In genomic region chr2:127776122-127776780, GRCh38 we compare ENCODE assay signal across 11 cellular contexts. TPM values are rescaled to one million over a fixed set of nuclear protein-coding genes. Genes with fewer than 3 reads are reported as not detected.
DNase-seq lines count a peak whose midpoint lies in the region; ATAC-seq and TF ChIP-seq lines count a peak whose summit lies in the region.
"Had no signal": no experiment of that assay in that cellular context is flagged by ENCODE, and none has a peak within 500 bp of the region (broad histone marks: within the 10 kb centered on the region; RNA-seq: fewer than 3 reads in every experiment).

No MANE protein-coding gene starts in this region.

- H3K4me1 Mint-ChIP-seq in GM23338 (peaks cover 22% of the 10 kb centered on the region), neural crest cell (peaks cover 35% of the 10 kb centered on the region)
- peaks cover 20% of the 10 kb centered on the region for H3K4me1 Mint-ChIP-seq in activated T-helper 1 cell treated with anti-CD3 and anti-CD28 coated beads, Interleukin-12 subunit alpha, Interleukin-12 subunit beta, Interleukin-2, Interleukin-4 antibody, amounts not matched to agents 30 ng/mL and 10 ng/mL and 1 ng/mL, durations not matched to agents 14 hours and 24 hours and 36 hours (ENCODE audit: low read depth)

- ATAC-seq in GM23338 (peak; percentile 71), gastroesophageal sphincter (peak; percentile 16), GM18517 (IDR thresholded peaks at IDR 0.05; ENCODE audit: unreplicated experiment) (no peak), HG02678 (IDR thresholded peaks at IDR 0.05; ENCODE audit: unreplicated experiment) (no peak)

- intact Hi-C loops in OCI-LY7 (cut with micrococcal nuclease; ENCODE audit: unreplicated experiment): no loop called here
- intact Hi-C loops in activated T-helper 1 cell treated with anti-CD3 and anti-CD28 coated beads, Interleukin-12 subunit alpha, Interleukin-12 subunit beta, Interleukin-2, Interleukin-4 antibody, amounts not matched to agents 30 ng/mL and 10 ng/mL and 1 ng/mL, durations not matched to agents 14 hours and 24 hours and 36 hours (cut with micrococcal nuclease): no loop called here

- CTCF ChIA-PET in OCI-LY7 (lab: Charles Lee; ENCODE audit: unreplicated experiment): no interaction called here

- H3K27me3 Mint-ChIP-seq in GM23338 (ENCODE audit: insufficient read depth, low read depth, poor library complexity): no peaks in the 10 kb centered on the region
- no peaks in the 10 kb centered on the region for H3K27me3 Mint-ChIP-seq in neural crest cell (ENCODE audit: low read depth)
- no peaks in the 10 kb centered on the region for H3K27me3 Mint-ChIP-seq in activated T-helper 1 cell treated with anti-CD3 and anti-CD28 coated beads, Interleukin-12 subunit alpha, Interleukin-12 subunit beta, Interleukin-2, Interleukin-4 antibody, amounts not matched to agents 30 ng/mL and 10 ng/mL and 1 ng/mL, durations not matched to agents 14 hours and 24 hours and 36 hours (ENCODE audit: insufficient read depth)
- H3K27me3 Mint-ChIP-seq: dendritic cell treated with granulocyte-macrophage colony-stimulating factor and Interleukin-4, amounts not matched to agents 40 ng/mL and 50 ng/mL, for 4 days had no signal

- 0 out of 2 replicates have a peak, but pooled peaks cover 5% of the 10 kb centered on the region for H3K9me3 ChIP-seq in OCI-LY7 (ENCODE audit: low read length)
- no peaks in the 10 kb centered on the region for H3K9me3 ChIP-seq in gastroesophageal sphincter

- H3K27ac Mint-ChIP-seq in GM23338 (peak overlapping the region; percentile 28), neural crest cell (ENCODE audit: unreplicated experiment) (peak overlapping the region; percentile 84)
- H3K27ac Mint-ChIP-seq in activated T-helper 1 cell treated with anti-CD3 and anti-CD28 coated beads, Interleukin-12 subunit alpha, Interleukin-12 subunit beta, Interleukin-2, Interleukin-4 antibody, amounts not matched to agents 30 ng/mL and 10 ng/mL and 1 ng/mL, durations not matched to agents 14 hours and 24 hours and 36 hours: no peak overlapping the region
- H3K27ac Mint-ChIP-seq: dendritic cell treated with granulocyte-macrophage colony-stimulating factor and Interleukin-4, amounts not matched to agents 40 ng/mL and 50 ng/mL, for 4 days; T-helper 1 cell treated with Interleukin-12 subunit alpha and Interleukin-12 subunit beta and Interleukin-4 antibody, amounts not matched to agents 30 μg/mL and 1 μg/mL, for 36 hours had no signal

- no peaks in the 10 kb centered on the region for H3K36me3 ChIP-seq in GM23338 (ENCODE audit: insufficient read depth)
- peaks cover 68% of the 10 kb centered on the region for H3K36me3 ChIP-seq in OCI-LY7 (ENCODE audit: insufficient read depth, low read length)
- H3K36me3 ChIP-seq in gastroesophageal sphincter: no peaks in the 10 kb centered on the region

- H3K79me2 ChIP-seq in GM23338 (replicated peaks; ENCODE audit: insufficient read depth) (peaks cover 99% of the 10 kb centered on the region), OCI-LY7 (ENCODE audit: insufficient read depth, low read depth, low read length) (peaks cover 100% of the 10 kb centered on the region)

- H3K9me3 Mint-ChIP-seq in GM23338 (no peaks in the 10 kb centered on the region; the same call in 2 of the 3 replicates), neural crest cell (no peaks in the 10 kb centered on the region)
- H3K9me3 Mint-ChIP-seq in activated T-helper 1 cell treated with anti-CD3 and anti-CD28 coated beads, Interleukin-12 subunit alpha, Interleukin-12 subunit beta, Interleukin-2, Interleukin-4 antibody, amounts not matched to agents 30 ng/mL and 10 ng/mL and 1 ng/mL, durations not matched to agents 14 hours and 24 hours and 36 hours: no peaks in the 10 kb centered on the region
- H3K9me3 Mint-ChIP-seq: dendritic cell treated with granulocyte-macrophage colony-stimulating factor and Interleukin-4, amounts not matched to agents 40 ng/mL and 50 ng/mL, for 4 days; T-helper 1 cell treated with Interleukin-12 subunit alpha and Interleukin-12 subunit beta and Interleukin-4 antibody, amounts not matched to agents 30 μg/mL and 1 μg/mL, for 36 hours had no signal

- H3K4me1 ChIP-seq in GM23338 (ENCODE audit: insufficient read depth): peaks cover 18% of the 10 kb centered on the region
- peaks cover 28% of the 10 kb centered on the region for H3K4me1 ChIP-seq in OCI-LY7 (ENCODE audit: insufficient read depth, low read length, poor library complexity, severe bottlenecking)
- peaks cover 0 to 51% (median 0%) of the 10 kb centered on the region in 3 donors for H3K4me1 ChIP-seq in gastroesophageal sphincter

- H3K36me3 Mint-ChIP-seq in GM23338 (ENCODE audit: low read depth): peaks cover 15% of the 10 kb centered on the region; the same call in 2 of the 3 replicates
- H3K36me3 Mint-ChIP-seq in neural crest cell (ENCODE audit: low read depth): peaks cover 6% of the 10 kb centered on the region
- H3K36me3 Mint-ChIP-seq in activated T-helper 1 cell treated with anti-CD3 and anti-CD28 coated beads, Interleukin-12 subunit alpha, Interleukin-12 subunit beta, Interleukin-2, Interleukin-4 antibody, amounts not matched to agents 30 ng/mL and 10 ng/mL and 1 ng/mL, durations not matched to agents 14 hours and 24 hours and 36 hours (ENCODE audit: low read depth): peaks cover 4% of the 10 kb centered on the region

- no peak overlapping the region for H3K4me3 Mint-ChIP-seq in GM23338
- no peak overlapping the region for H3K4me3 Mint-ChIP-seq in neural crest cell
- H3K4me3 Mint-ChIP-seq in activated T-helper 1 cell treated with anti-CD3 and anti-CD28 coated beads, Interleukin-12 subunit alpha, Interleukin-12 subunit beta, Interleukin-2, Interleukin-4 antibody, amounts not matched to agents 30 ng/mL and 10 ng/mL and 1 ng/mL, durations not matched to agents 14 hours and 24 hours and 36 hours: no peak overlapping the region
- H3K4me3 Mint-ChIP-seq: dendritic cell treated with granulocyte-macrophage colony-stimulating factor and Interleukin-4, amounts not matched to agents 40 ng/mL and 50 ng/mL, for 4 days; T-helper 1 cell treated with Interleukin-12 subunit alpha and Interleukin-12 subunit beta and Interleukin-4 antibody, amounts not matched to agents 30 μg/mL and 1 μg/mL, for 36 hours had no signal

- BruUV-seq in OCI-LY7 (replicated peaks; lab: Mats Ljungman, UMichigan): no TSS peak

- 100% methylated on average over 1 of the region's 3 CpGs for whole genome bisulfite sequencing in gastroesophageal sphincter (ENCODE audit: low coverage in 1 of 2), 2 donors

- no peak overlapping the region for H2AFZ ChIP-seq in GM23338
- no peak overlapping the region for H2AFZ ChIP-seq in OCI-LY7 (ENCODE audit: low read length)

- TF ChIP-seq EP300 in gastroesophageal sphincter (IDR thresholded peaks at IDR 0.05): no peak

- no peak for TF ChIP-seq CTCF in GM23338 (conservative IDR thresholded peaks at IDR 0.05; ENCODE audit: low read depth in 2 of 2)
- no peak for TF ChIP-seq CTCF in OCI-LY7 (conservative IDR thresholded peaks at IDR 0.05; ENCODE audit: low read length)
- no peak for TF ChIP-seq CTCF in gastroesophageal sphincter (IDR thresholded peaks at IDR 0.05)
- no peak for TF ChIP-seq CTCF in neural crest cell (conservative IDR thresholded peaks at IDR 0.05)

- POLR2A ChIA-PET in OCI-LY7 (lab: Charles Lee): interaction anchor here (1.4 to 2.0 kb wide), 2 partner anchors 9 to 32 kb away, joined by 3 to 10 read pairs; no protein-coding TSS in a partner anchor

- H3K27me3 ChIP-seq in GM23338 (ENCODE audit: insufficient read depth): no peaks in the 10 kb centered on the region
- no peaks in the 10 kb centered on the region for H3K27me3 ChIP-seq in gastroesophageal sphincter

- TF ChIP-seq POLR2A in gastroesophageal sphincter (IDR thresholded peaks at IDR 0.05): no peak

- H3K9me2 ChIP-seq in GM23338 (ENCODE audit: insufficient read depth): no peaks in the 10 kb centered on the region
- no peaks in the 10 kb centered on the region for H3K9me2 ChIP-seq in OCI-LY7 (ENCODE audit: insufficient read depth, low read length)

- no peaks in the 10 kb centered on the region for H3F3A ChIP-seq in GM23338 (replicated peaks; ENCODE audit: low read depth)

- H3K27ac ChIP-seq in GM23338 (ENCODE audit: low read depth) (0 out of 2 replicates have a peak overlapping the region, but pooled peaks have one; percentile 10), OCI-LY7 (ENCODE audit: low read depth, low read length, poor library complexity, severe bottlenecking) (peak overlapping the region; percentile 3), gastroesophageal sphincter (no peak overlapping the region)

- H3K4me3 ChIP-seq in GM23338 (no peak overlapping the region), OCI-LY7 (ENCODE audit: low read depth, low read length, poor library complexity, severe bottlenecking) (no peak overlapping the region), gastroesophageal sphincter (no peak overlapping the region)

- DNase-seq in GM23338 (ENCODE audit: low spot score) (no peak), OCI-LY7 (ENCODE audit: low spot score) (no peak), neural crest cell (ENCODE audit: low read depth, low spot score) (no peak)
- no peak for DNase-seq in activated T-helper 1 cell treated with anti-CD3 and anti-CD28 coated beads, Interleukin-12 subunit alpha, Interleukin-12 subunit beta, Interleukin-2, Interleukin-4 antibody, amounts not matched to agents 30 ng/mL and 10 ng/mL and 1 ng/mL, durations not matched to agents 14 hours and 24 hours and 36 hours (ENCODE audit: low spot score)
- DNase-seq: NCI-H1105 treated with DMSO at 0.1 percent for 48 hours, NCI-H446 had no signal

- peaks cover 80% of the 10 kb centered on the region for H4K20me1 ChIP-seq in GM23338 (replicated peaks; ENCODE audit: insufficient read depth)
- peaks cover 23% of the 10 kb centered on the region for H4K20me1 ChIP-seq in OCI-LY7 (ENCODE audit: insufficient read depth, low read length)

- H3K4me2 ChIP-seq in GM23338 (no peak overlapping the region; the same call in 1 of the 2 replicates), OCI-LY7 (ENCODE audit: low read length) (no peak overlapping the region)

TF ChIP-seq in GM23338, 12 proteins besides CTCF, POLR2A, EP300 and RAD21 (continues in another document):
- TF ChIP-seq STAT1 (IDR thresholded peaks at IDR 0.05; ENCODE audit: unreplicated experiment): no peak

RNA-seq across cellular contexts. Expression of gene WDR33, which starts 34.7 kb away (rescaled TPM):
- 48.1 and 54.7 TPM in 2 replicates for total RNA-seq in GM23338 (2014; rRNA removed; shearing (Covaris generic))
- 32.1 and 37.2 TPM in 2 replicates for polyA plus RNA-seq in GM23338 (2016; fragmentation: Nextera tagmentation; extraction: Ambion mirVana)
- 60.6 and 70.7 TPM in 2 replicates for total RNA-seq in OCI-LY7 (2014; rRNA removed; shearing (Covaris generic))
- total RNA-seq in OCI-LY7 (2022) (96.6 and 96.9 TPM in 2 replicates), gastroesophageal sphincter (10 to 100 TPM; 34.9 to 64.6 (median 43.2) TPM), neural crest cell (72.4 and 80.5 TPM in 2 replicates)
- 81.0 and 82.4 TPM in 2 replicates for total RNA-seq in activated T-helper 1 cell treated with anti-CD3 and anti-CD28 coated beads, Interleukin-12 subunit alpha, Interleukin-12 subunit beta, Interleukin-2, Interleukin-4 antibody, amounts not matched to agents 30 ng/mL and 10 ng/mL and 1 ng/mL, durations not matched to agents 14 hours and 24 hours and 36 hours

Comparison
In these comparisons a context has a peak if more than half of its experiments do, and no peak if none do; other contexts are left out.
1. ATAC-seq: peak in GM23338 (single experiment) and gastroesophageal sphincter (single experiment); none in GM18517 (single experiment) and HG02678 (single experiment).
2. H3K27ac ChIP-seq: peak in GM23338 (single experiment) and OCI-LY7 (single experiment); none in gastroesophageal sphincter (0 of 4).